9 cellular contexts compared by ENCODE assay signal in the genomic region with DNA sequence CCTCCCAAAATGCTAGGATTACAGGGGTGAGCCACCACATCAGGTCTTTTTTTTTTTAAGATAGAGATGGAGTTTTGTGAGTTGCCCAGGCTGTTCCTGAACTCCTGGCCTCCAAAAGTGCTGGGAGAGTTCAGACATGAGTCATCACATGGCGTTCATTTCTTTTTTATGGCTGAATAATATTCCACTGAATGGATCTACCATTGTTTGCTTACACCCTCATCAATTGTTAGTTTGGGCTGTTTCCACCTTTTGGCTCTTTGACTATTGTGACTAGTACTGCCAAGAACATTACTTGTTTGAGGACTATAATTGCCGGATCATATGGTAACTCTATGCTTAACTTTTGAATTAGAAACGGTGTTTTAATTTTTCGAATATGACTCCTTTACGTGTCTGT. TPM values are rescaled to one million over a fixed set of nuclear protein-coding genes. Genes with fewer than 3 reads are reported as not detected.
DNase-seq lines count a peak whose midpoint lies in the region; ATAC-seq and TF ChIP-seq lines count a peak whose summit lies in the region.
"Had no signal": no experiment of that assay in that cellular context is flagged by ENCODE, and none has a peak within 500 bp of the region (broad histone marks: within the 10 kb centered on the region; RNA-seq: fewer than 3 reads in every experiment).

No MANE protein-coding gene starts in this region.

- CTCF ChIA-PET in GM10248 (lab: Yijun Ruan, JAX) = no interaction called here

- peak overlapping the region; percentile 61 for H3K27ac ChIP-seq in SU-DHL-6 (ENCODE audit: low read depth, low read length)
- H3K27ac ChIP-seq in esophagus (ENCODE audit: low read depth in 2 of 2, low read length in 1 of 2) = peak overlapping the region; percentile 88 to 92

- peaks cover 39% of the 10 kb centered on the region for H3K4me1 Mint-ChIP-seq in activated T-cell treated with anti-CD3 and anti-CD28 coated beads, Interleukin-2, amount 50 U/mL, for 24 hours (ENCODE audit: low read depth)
- peaks cover 39% of the 10 kb centered on the region for H3K4me1 Mint-ChIP-seq in stimulated activated effector memory CD8-positive, alpha-beta T cell treated with anti-CD3 and anti-CD28 coated beads, Interleukin-12 subunit alpha, Interleukin-12 subunit beta, amount 100 ng/mL, for 72 hours

- ATAC-seq in stimulated activated effector memory CD8-positive, alpha-beta T cell treated with anti-CD3 and anti-CD28 coated beads, Interleukin-12 subunit alpha, Interleukin-12 subunit beta, amount 100 ng/mL, for 72 hours = no peak

- peak overlapping the region; percentile 58 for H3K4me2 ChIP-seq in SU-DHL-6 (ENCODE audit: low read depth, low read length, poor library complexity, severe bottlenecking)

- peaks cover 26% of the 10 kb centered on the region for H3K79me2 ChIP-seq in SU-DHL-6 (ENCODE audit: insufficient read depth, low read length)

- peaks cover 4 to 21% of the 10 kb centered on the region in 2 donors for H3K4me1 ChIP-seq in esophagus (ENCODE audit: control insufficient read depth in 2 of 2, insufficient read depth in 2 of 2, low read length in 1 of 2)

- peak overlapping the region; percentile 37 for H3K4me3 ChIP-seq in SU-DHL-6 (ENCODE audit: insufficient read depth, low read length, poor library complexity, severe bottlenecking)
- no peak overlapping the region for H3K4me3 ChIP-seq in esophagus (ENCODE audit: low read depth in 1 of 2, low read length in 2 of 2)

- peak overlapping the region; percentile 77 for H3K27ac Mint-ChIP-seq in activated T-cell treated with anti-CD3 and anti-CD28 coated beads, Interleukin-2, amount 50 U/mL, for 24 hours
- peak overlapping the region; percentile 86 for H3K27ac Mint-ChIP-seq in stimulated activated effector memory CD8-positive, alpha-beta T cell treated with anti-CD3 and anti-CD28 coated beads, Interleukin-12 subunit alpha, Interleukin-12 subunit beta, amount 100 ng/mL, for 72 hours

- H3K36me3 ChIP-seq in SU-DHL-6 (ENCODE audit: low read length) (no peaks in the 10 kb centered on the region), esophagus (ENCODE audit: control insufficient read depth in 2 of 2, insufficient read depth in 2 of 2, low read length in 1 of 2) (peaks cover 0 to 7% of the 10 kb centered on the region in 2 donors)

- TF ChIP-seq CTCF in SU-DHL-6 (IDR thresholded peaks at IDR 0.05; ENCODE audit: insufficient read depth, low read length, poor library complexity, severe bottlenecking) (no peak), GM10248 (IDR thresholded peaks at IDR 0.05; ENCODE audit: control extremely low read depth, extremely low read depth, low read depth, missing control alignments) (no peak)

- H3K27me3 Mint-ChIP-seq in activated T-cell treated with anti-CD3 and anti-CD28 coated beads, Interleukin-2, amount 50 U/mL, for 24 hours = no peaks in the 10 kb centered on the region

- peaks cover 5% of the 10 kb centered on the region for H3K36me3 Mint-ChIP-seq in activated T-cell treated with anti-CD3 and anti-CD28 coated beads, Interleukin-2, amount 50 U/mL, for 24 hours (ENCODE audit: low read depth)
- peaks cover 28% of the 10 kb centered on the region for H3K36me3 Mint-ChIP-seq in stimulated activated effector memory CD8-positive, alpha-beta T cell treated with anti-CD3 and anti-CD28 coated beads, Interleukin-12 subunit alpha, Interleukin-12 subunit beta, amount 100 ng/mL, for 72 hours

- POLR2A ChIA-PET in GM10248 (lab: Yijun Ruan, JAX) = no interaction called here

- no peaks in the 10 kb centered on the region for H3K9me2 ChIP-seq in SU-DHL-6 (replicated peaks; ENCODE audit: insufficient read depth, low read length)

- no peaks in the 10 kb centered on the region for H4K20me1 ChIP-seq in SU-DHL-6 (ENCODE audit: low read depth, low read length)

- peak overlapping the region; percentile 91 for H3K9ac ChIP-seq in SU-DHL-6 (ENCODE audit: low read length)

- H3K27me3 ChIP-seq in SU-DHL-6 (ENCODE audit: low read length) = no peaks in the 10 kb centered on the region
- no peaks in the 10 kb centered on the region for H3K27me3 ChIP-seq in esophagus (ENCODE audit: control insufficient read depth in 1 of 2, insufficient read depth in 2 of 2, low read length in 2 of 2)

- DNase-seq in activated T-cell treated with anti-CD3 and anti-CD28 coated beads, Interleukin-2, amount 50 U/mL, for 24 hours = no peak
- no peak for DNase-seq in activated T-cell treated with anti-CD3 and anti-CD28 coated beads for 4 hours
- DNase-seq in stimulated activated effector memory CD8-positive, alpha-beta T cell treated with anti-CD3 and anti-CD28 coated beads, Interleukin-12 subunit alpha, Interleukin-12 subunit beta, amount 100 ng/mL, for 72 hours (ENCODE audit: low spot score in 2 of 2) = no peak
- DNase-seq in HuH-7.5 (ENCODE audit: low spot score) = no peak
- DNase-seq in GM10248 (ENCODE audit: extremely low spot score) = no peak
- DNase-seq in C1 segment of cervical spinal cord (lab: John Stamatoyannopoulos, UW) = no peak
- DNase-seq: NCI-H748 treated with DMSO at 0.1 percent for 48 hours had no signal

- H3K9me3 Mint-ChIP-seq in activated T-cell treated with anti-CD3 and anti-CD28 coated beads, Interleukin-2, amount 50 U/mL, for 24 hours = no peaks in the 10 kb centered on the region
- no peaks in the 10 kb centered on the region for H3K9me3 Mint-ChIP-seq in stimulated activated effector memory CD8-positive, alpha-beta T cell treated with anti-CD3 and anti-CD28 coated beads, Interleukin-12 subunit alpha, Interleukin-12 subunit beta, amount 100 ng/mL, for 72 hours

- H3K4me3 Mint-ChIP-seq in activated T-cell treated with anti-CD3 and anti-CD28 coated beads, Interleukin-2, amount 50 U/mL, for 24 hours = peak overlapping the region; percentile 76
- peak overlapping the region; percentile 98 for H3K4me3 Mint-ChIP-seq in stimulated activated effector memory CD8-positive, alpha-beta T cell treated with anti-CD3 and anti-CD28 coated beads, Interleukin-12 subunit alpha, Interleukin-12 subunit beta, amount 100 ng/mL, for 72 hours

- peaks cover 46% of the 10 kb centered on the region for H3F3A ChIP-seq in SU-DHL-6 (ENCODE audit: insufficient read depth)

- 61 to 63% methylated on average over 5 of the region's 5 CpGs for WGBS in esophagus, 2 donors

- peak overlapping the region; percentile 78 for H2AFZ ChIP-seq in SU-DHL-6 (ENCODE audit: low read depth, low read length, severe bottlenecking)

- H3K9me3 ChIP-seq in SU-DHL-6 (ENCODE audit: insufficient read depth, low read length) (no peaks in the 10 kb centered on the region), esophagus (ENCODE audit: control insufficient read depth in 2 of 2, insufficient read depth in 1 of 2, low read depth in 1 of 2, low read length in 1 of 2) (peaks cover 0 to 2% of the 10 kb centered on the region in 2 donors)

RNA-seq across cellular contexts. Expression of gene N4BP3, which starts 0.8 kb away (rescaled TPM):
- polyA plus RNA-seq in esophagus = 10 to 100 TPM; 16.9 to 26.2 TPM

RNA-seq across cellular contexts. Expression of gene RMND5B, which starts 18.3 kb away (rescaled TPM):
- 10 to 100 TPM; 75.2 to 90.8 TPM for polyA plus RNA-seq in esophagus

RNA-seq across cellular contexts. Expression of gene NHP2, which starts 41.1 kb away (rescaled TPM):
- polyA plus RNA-seq in esophagus = 100 to 1,000 TPM; 126 to 238 TPM
